Comparison of ENCODE assay signal across 17 cellular contexts in genomic region chr15:69297642-69298353, GRCh38. TPM values are rescaled to one million over a fixed set of nuclear protein-coding genes. Genes with fewer than 3 reads are reported as not detected.
DNase-seq lines count a peak whose midpoint lies in the region; ATAC-seq, FAIRE-seq and TF ChIP-seq lines count a peak whose summit lies in the region.
"Had no signal": no experiment of that assay in that cellular context is flagged by ENCODE, and none has a peak within 500 bp of the region (broad histone marks: within the 10 kb centered on the region; RNA-seq: fewer than 3 reads in every experiment).

No MANE protein-coding gene starts in this region.

- H2BK20ac ChIP-seq in H1 (ENCODE audit: low read length) = no peak overlapping the region

- no peak overlapping the region for H2BK120ac ChIP-seq in H1 (replicated peaks; ENCODE audit: low read depth, low read length)

- no peak for ATAC-seq in CD4-positive, CD25-positive, alpha-beta regulatory T cell (ENCODE audit: low read depth in 2 of 2)

- FAIRE-seq in H1 (lab: Jason Lieb, UNC) = no peak

- H3K79me1 ChIP-seq in H1 (ENCODE audit: low read depth, low read length) = no peaks in the 10 kb centered on the region

- peak overlapping the region in 3 of 4 donors; percentile 23 to 50 (median 43) for H3K4me3 Mint-ChIP-seq in CD4-positive, CD25-positive, alpha-beta regulatory T cell
- peak overlapping the region; percentile 77 for H3K4me3 Mint-ChIP-seq in nephron progenitor cell
- H3K4me3 Mint-ChIP-seq in glutamatergic neuron (ENCODE audit: unreplicated experiment) = no peak overlapping the region

- H3K36me3 ChIP-seq in CD4-positive, CD25-positive, alpha-beta regulatory T cell (ENCODE audit: control insufficient read depth, insufficient read depth, low read length) = no peaks in the 10 kb centered on the region
- H3K36me3 ChIP-seq in HUES6 (ENCODE audit: control insufficient read depth, insufficient read depth, low read length) (no peaks in the 10 kb centered on the region), H1 (ENCODE audit: control insufficient read depth in 2 of 4, insufficient read depth in 4 of 4, low read length in 3 of 4) (no peaks in the 10 kb centered on the region), adrenal gland (replicated peaks in 1 of 2) (no peaks in the 10 kb centered on the region)

- peak overlapping the region; percentile 89; a peak in 3 of 4 replicates for H3K4me2 ChIP-seq in H1 (ENCODE audit: insufficient read depth in 1 of 2, low read depth in 2 of 2, low read length in 2 of 2)

- peaks cover 13% of the 10 kb centered on the region; the same call in 1 of the 2 replicates for H3K23me2 ChIP-seq in H1 (ENCODE audit: low read depth, low read length)

- H4K20me1 ChIP-seq in H1 (replicated peaks in 1 of 2; ENCODE audit: control insufficient read depth in 1 of 2, insufficient read depth in 2 of 2, low read length in 2 of 2) = no peaks in the 10 kb centered on the region

- DNase-seq in CD4-positive, CD25-positive, alpha-beta regulatory T cell = no peak
- DNase-seq in H1 (ENCODE audit: low read depth in 1 of 2, low spot score in 2 of 2) (no peak), nephron progenitor cell (no peak), MV-4-11 (lab: John Stamatoyannopoulos, UW) (no peak), adrenal gland (no peak), AG08396 (ENCODE audit: low spot score) (no peak), glutamatergic neuron (no peak)
- DNase-seq: activated CD4-positive, alpha-beta T cell treated with anti-CD3 and anti-CD28 coated beads, Interleukin-2, amount 10 ng/mL, durations not matched to agents 7 days and 5 days; AML-193; DND-41; NCI-H187 treated with DMSO at 0.1 percent for 48 hours had no signal

- 0 out of 2 replicates have a peak overlapping the region, but pooled peaks have one; percentile 99 for H2AFZ ChIP-seq in H1 (ENCODE audit: low read length)

- H2BK5ac ChIP-seq in H1 (ENCODE audit: low read depth, low read length) = no peak overlapping the region

- H4K91ac ChIP-seq in H1 (replicated peaks; ENCODE audit: insufficient read length, low read length) = no peak overlapping the region

- no peak for TF ChIP-seq RAD21 in H1 (IDR thresholded peaks at IDR 0.05 in 1 of 2, conservative IDR thresholded peaks at IDR 0.05 in 1 of 2; ENCODE audit: low read depth in 2 of 2, low read length in 2 of 2)

- H4K8ac ChIP-seq in H1 (ENCODE audit: extremely low read depth, insufficient read depth, low read length) = no peak overlapping the region

- H3K36me3 Mint-ChIP-seq in CD4-positive, CD25-positive, alpha-beta regulatory T cell = no peaks in the 10 kb centered on the region
- no peaks in the 10 kb centered on the region for H3K36me3 Mint-ChIP-seq in nephron progenitor cell (ENCODE audit: low read depth)
- H3K36me3 Mint-ChIP-seq in glutamatergic neuron (ENCODE audit: unreplicated experiment) = peaks cover 4% of the 10 kb centered on the region

- H3K9me3 ChIP-seq in CD4-positive, CD25-positive, alpha-beta regulatory T cell (ENCODE audit: control insufficient read depth in 2 of 2, low read length in 2 of 2) = no peaks in the 10 kb centered on the region
- H3K9me3 ChIP-seq in HUES6 (ENCODE audit: control insufficient read depth, insufficient read depth, low read depth, low read length) = no peaks in the 10 kb centered on the region
- no peaks in the 10 kb centered on the region for H3K9me3 ChIP-seq in H1 (ENCODE audit: insufficient read depth in 2 of 2, low read depth in 1 of 2, low read length in 1 of 2)
- H3K9me3 ChIP-seq in adrenal gland (replicated peaks in 1 of 3) = no peaks in the 10 kb centered on the region
- H3K9me3 ChIP-seq: psoas muscle had no signal

- H3K9me3 Mint-ChIP-seq in CD4-positive, CD25-positive, alpha-beta regulatory T cell = no peaks in the 10 kb centered on the region
- no peaks in the 10 kb centered on the region for H3K9me3 Mint-ChIP-seq in nephron progenitor cell
- H3K9me3 Mint-ChIP-seq in glutamatergic neuron (ENCODE audit: unreplicated experiment) = no peaks in the 10 kb centered on the region
- H3K9me3 Mint-ChIP-seq: activated CD4-positive, alpha-beta T cell treated with anti-CD3 and anti-CD28 coated beads, Interleukin-2, amount 10 ng/mL, durations not matched to agents 7 days and 5 days; activated T-cell treated with anti-CD3 and anti-CD28 coated beads, Interleukin-2, amount 50 U/mL, for 72 hours had no signal

- H3K4ac ChIP-seq in H1 (replicated peaks; ENCODE audit: insufficient read length, low read depth, low read length) = peak overlapping the region; percentile 39

- H2BK15ac ChIP-seq in H1 (ENCODE audit: low read length) = no peak overlapping the region

- no peaks in the 10 kb centered on the region for H3K79me2 ChIP-seq in H1 (ENCODE audit: control insufficient read depth in 1 of 2, insufficient read depth in 2 of 2, low read length in 2 of 2)

- no peak for TF ChIP-seq CTCF in H1 (IDR thresholded peaks at IDR 0.05; ENCODE audit: control extremely low read depth in 1 of 3, insufficient read depth in 1 of 3, low read depth in 1 of 3, low read length in 3 of 3)
- TF ChIP-seq CTCF in nephron progenitor cell (IDR thresholded peaks at IDR 0.05) = no peak
- no peak for TF ChIP-seq CTCF in adrenal gland (IDR thresholded peaks at IDR 0.05)
- no peak for TF ChIP-seq CTCF in glutamatergic neuron (IDR thresholded peaks at IDR 0.05; ENCODE audit: partially characterized antibody, unreplicated experiment)

- H3K56ac ChIP-seq in H1 (replicated peaks; ENCODE audit: insufficient read length, low read depth, low read length) = no peak overlapping the region

- peaks cover 0 to 12% (median 0%) of the 10 kb centered on the region in 4 donors for H3K4me1 Mint-ChIP-seq in CD4-positive, CD25-positive, alpha-beta regulatory T cell
- H3K4me1 Mint-ChIP-seq in nephron progenitor cell = peaks cover 6% of the 10 kb centered on the region
- no peaks in the 10 kb centered on the region for H3K4me1 Mint-ChIP-seq in glutamatergic neuron (ENCODE audit: low read depth, unreplicated experiment)
- H3K4me1 Mint-ChIP-seq: activated CD4-positive, alpha-beta T cell treated with anti-CD3 and anti-CD28 coated beads, Interleukin-2, amount 10 ng/mL, durations not matched to agents 7 days and 5 days had no signal

- H3K14ac ChIP-seq in H1 (ENCODE audit: insufficient read length) = no peak overlapping the region

- 96% methylated on average over 10 of the region's 10 CpGs; no CpG with 5 or more reads in 1 of the 2 experiments for WGBS in H1 (ENCODE audit: extremely low coverage in 1 of 2, insufficient coverage in 1 of 2, insufficient read length in 1 of 2, insufficient replicate concordance in 2 of 2, low coverage in 1 of 2, low lambda C conversion rate in 2 of 2, missing lambda C conversion rate in 1 of 2), 2 experiments
- 89 to 96% (median 94%) methylated on average over 10 of the region's 10 CpGs for WGBS in adrenal gland, 4 donors

- no peak overlapping the region for H4K5ac ChIP-seq in H1 (ENCODE audit: insufficient read length, low read depth, low read length)

- H3K4me3 ChIP-seq in CD4-positive, CD25-positive, alpha-beta regulatory T cell (ENCODE audit: low read depth, low read length) = no peak overlapping the region
- H3K4me3 ChIP-seq in HUES6 (ENCODE audit: low read depth, low read length) (peak overlapping the region; percentile 73), H1 (ENCODE audit: extremely low read depth in 1 of 4, insufficient read depth in 2 of 4, low read depth in 3 of 4, low read length in 4 of 4) (peak overlapping the region in 1 of 4 experiments; percentile 84; a peak in 2 of 8 replicates), adrenal gland (peak overlapping the region in 1 of 4 donors; percentile 61)

- TF ChIP-seq EP300 in H1 (IDR thresholded peaks at IDR 0.05; ENCODE audit: borderline replicate concordance in 1 of 2, low read depth in 2 of 2, low read length in 2 of 2) = no peak

- TF ChIP-seq POLR2A in H1 (IDR thresholded peaks at IDR 0.05; ENCODE audit: control extremely low read depth in 1 of 2, low read depth in 2 of 2, low read length in 2 of 2) (no peak), adrenal gland (IDR thresholded peaks at IDR 0.05) (no peak)

- no peak overlapping the region for H3K18ac ChIP-seq in H1 (ENCODE audit: extremely low read depth, low read length)

- CTCF ChIA-PET in H1 (lab: Charles Lee; ENCODE audit: partially characterized antibody) = interaction anchor here (1.2 kb wide), 1 partner anchor 83 kb away, joined by 3 read pairs; no protein-coding TSS in a partner anchor

- H3K4me1 ChIP-seq in CD4-positive, CD25-positive, alpha-beta regulatory T cell (ENCODE audit: control insufficient read depth, insufficient read depth, low read length, poor library complexity, severe bottlenecking) = peaks cover 5% of the 10 kb centered on the region
- peaks cover 16% of the 10 kb centered on the region for H3K4me1 ChIP-seq in HUES6 (ENCODE audit: control insufficient read depth, insufficient read depth, low read length)
- peaks cover 2 to 14% (median 10%) of the 10 kb centered on the region in 4 experiments for H3K4me1 ChIP-seq in H1 (replicated peaks in 1 of 4; ENCODE audit: control insufficient read depth in 3 of 4, insufficient read depth in 4 of 4, low read length in 3 of 4)
- peaks cover 5 to 12% of the 10 kb centered on the region in 2 donors for H3K4me1 ChIP-seq in adrenal gland (replicated peaks in 1 of 2)

- no peak overlapping the region for H3K9ac ChIP-seq in HUES6 (ENCODE audit: low read length)
- no peak overlapping the region for H3K9ac ChIP-seq in H1 (replicated peaks in 1 of 4; ENCODE audit: extremely low read depth in 1 of 4, low read depth in 3 of 4, low read length in 3 of 4)

- H3K27ac ChIP-seq in CD4-positive, CD25-positive, alpha-beta regulatory T cell (ENCODE audit: insufficient read depth, low read length, poor library complexity, severe bottlenecking) = no peak overlapping the region
- H3K27ac ChIP-seq in HUES6 (ENCODE audit: low read depth, low read length) = no peak overlapping the region
- H3K27ac ChIP-seq in H1 (ENCODE audit: low read depth, low read length) = no peak overlapping the region
- H3K27ac ChIP-seq in adrenal gland = peak overlapping the region in 1 of 5 donors; percentile 49
- H3K27ac ChIP-seq: psoas muscle had no signal

- no peak overlapping the region for H3K27ac Mint-ChIP-seq in CD4-positive, CD25-positive, alpha-beta regulatory T cell
- H3K27ac Mint-ChIP-seq in nephron progenitor cell = no peak overlapping the region
- no peak overlapping the region for H3K27ac Mint-ChIP-seq in glutamatergic neuron (ENCODE audit: unreplicated experiment)
- H3K27ac Mint-ChIP-seq: activated CD4-positive, alpha-beta T cell treated with anti-CD3 and anti-CD28 coated beads, Interleukin-2, amount 10 ng/mL, durations not matched to agents 7 days and 5 days; activated T-cell treated with anti-CD3 and anti-CD28 coated beads, Interleukin-2, amount 50 U/mL, for 72 hours had no signal

- peaks cover 16% of the 10 kb centered on the region for H3K27me3 ChIP-seq in CD4-positive, CD25-positive, alpha-beta regulatory T cell (ENCODE audit: control insufficient read depth, insufficient read depth, low read length)
- H3K27me3 ChIP-seq in HUES6 (ENCODE audit: control insufficient read depth, insufficient read depth, low read length) = peaks cover 63% of the 10 kb centered on the region
- peaks cover 7 to 32% (median 20%) of the 10 kb centered on the region in 4 experiments for H3K27me3 ChIP-seq in H1 (replicated peaks in 1 of 4; ENCODE audit: control insufficient read depth in 3 of 4, extremely low read depth in 1 of 4, insufficient read depth in 3 of 4, low read length in 3 of 4)
- no peaks in the 10 kb centered on the region for H3K27me3 ChIP-seq in adrenal gland

- no peak overlapping the region for H2AK5ac ChIP-seq in H1 (ENCODE audit: low read depth, low read length)

- no peak overlapping the region for H2BK12ac ChIP-seq in H1 (ENCODE audit: low read depth, low read length)

- H3K27me3 Mint-ChIP-seq in CD4-positive, CD25-positive, alpha-beta regulatory T cell = peaks cover 46% of the 10 kb centered on the region
- H3K27me3 Mint-ChIP-seq in nephron progenitor cell (ENCODE audit: low read depth, poor library complexity) (peaks cover 66% of the 10 kb centered on the region), glutamatergic neuron (ENCODE audit: unreplicated experiment) (peaks cover 2% of the 10 kb centered on the region)

- no peak overlapping the region for H3K23ac ChIP-seq in H1 (ENCODE audit: insufficient read length)

- intact Hi-C loops in adrenal gland (cut with DNase I) = loop anchor here in 1 of 2 donors (10.0 kb wide), 1 partner anchor 87 kb away; no protein-coding TSS in a partner anchor

- POLR2A ChIA-PET in H1 (lab: Charles Lee; ENCODE audit: partially characterized antibody) = interaction anchor here (0.8 to 3.1 kb wide), 4 partner anchors 8 to 155 kb away, joined by 3 to 10 read pairs (median 6); partner anchors contain the start of gene RPLP1

RNA-seq across cellular contexts. Expression of gene PAQR5, which starts 0.9 kb away (rescaled TPM):
- not detected for total RNA-seq in CD4-positive, CD25-positive, alpha-beta regulatory T cell
- not detected for polyA plus RNA-seq in CD4-positive, CD25-positive, alpha-beta regulatory T cell
- 7.8 and 8.7 TPM in 2 replicates for total RNA-seq in H1 (2021; fragmentation: NEBNext Ultra II Directional; extraction: Animal tissue kit (Norgen Biotek cat#: 25700))
- polyA plus RNA-seq in H1 (2011; rRNA removed) (15.8 and 18.1 TPM in 2 replicates), adrenal gland (10 to 100 TPM; 11.7 to 28.0 (median 13.6) TPM)
- polyA plus RNA-seq in H1 (2011; cell fraction: cytosol; rRNA removed) = 10.0 TPM
- polyA plus RNA-seq in H1 (2011; cell fraction: nucleus; rRNA removed) = 17.0 TPM
- 5.8 to 8.4 TPM (median 7.3 TPM) in 4 replicates for polyA plus RNA-seq in H1 (2012, experiment 1 of 2)
- polyA plus RNA-seq in H1 (2012, experiment 2 of 2) = 4.3 TPM
- 9.2 TPM for polyA plus RNA-seq in H1 (2013, experiment 1 of 2)
- polyA plus RNA-seq in H1 (2013, experiment 2 of 2) = 9.5 TPM
- polyA minus RNA-seq in H1 (2011; rRNA and poly(A)+ RNA removed) = 64.9 and 76.4 TPM in 2 replicates
- polyA minus RNA-seq in H1 (2011; cell fraction: cytosol; rRNA and poly(A)+ RNA removed) = 8.6 TPM
- 15.0 TPM for polyA minus RNA-seq in H1 (2011; cell fraction: nucleus; rRNA and poly(A)+ RNA removed)
- total RNA-seq in adrenal gland (10 to 100 TPM; 31.8 to 78.2 (median 51.7) TPM), glutamatergic neuron (ENCODE audit: unreplicated experiment) (not detected)
- total RNA-seq: activated CD4-positive, alpha-beta T cell treated with anti-CD3 and anti-CD28 coated beads, Interleukin-2, amount 10 ng/mL, durations not matched to agents 7 days and 5 days; dermis microvascular lymphatic vessel endothelial cell; lung microvascular endothelial cell; T-helper 2 cell treated with Interferon-gamma antibody and Interleukin-4, amounts not matched to agents 100 ng/mL and 5 ng/mL, for 36 hours had no signal
